2 cellular contexts compared by ENCODE assay signal in genomic region chr17:4881761-4882555, GRCh38.
TF ChIP-seq lines count a peak whose summit lies in the region.

No MANE protein-coding gene starts in this region.

TF ChIP-seq in Ishikawa, 13 proteins besides CTCF, POLR2A, EP300 and RAD21:
- TF ChIP-seq, protein P1, sequence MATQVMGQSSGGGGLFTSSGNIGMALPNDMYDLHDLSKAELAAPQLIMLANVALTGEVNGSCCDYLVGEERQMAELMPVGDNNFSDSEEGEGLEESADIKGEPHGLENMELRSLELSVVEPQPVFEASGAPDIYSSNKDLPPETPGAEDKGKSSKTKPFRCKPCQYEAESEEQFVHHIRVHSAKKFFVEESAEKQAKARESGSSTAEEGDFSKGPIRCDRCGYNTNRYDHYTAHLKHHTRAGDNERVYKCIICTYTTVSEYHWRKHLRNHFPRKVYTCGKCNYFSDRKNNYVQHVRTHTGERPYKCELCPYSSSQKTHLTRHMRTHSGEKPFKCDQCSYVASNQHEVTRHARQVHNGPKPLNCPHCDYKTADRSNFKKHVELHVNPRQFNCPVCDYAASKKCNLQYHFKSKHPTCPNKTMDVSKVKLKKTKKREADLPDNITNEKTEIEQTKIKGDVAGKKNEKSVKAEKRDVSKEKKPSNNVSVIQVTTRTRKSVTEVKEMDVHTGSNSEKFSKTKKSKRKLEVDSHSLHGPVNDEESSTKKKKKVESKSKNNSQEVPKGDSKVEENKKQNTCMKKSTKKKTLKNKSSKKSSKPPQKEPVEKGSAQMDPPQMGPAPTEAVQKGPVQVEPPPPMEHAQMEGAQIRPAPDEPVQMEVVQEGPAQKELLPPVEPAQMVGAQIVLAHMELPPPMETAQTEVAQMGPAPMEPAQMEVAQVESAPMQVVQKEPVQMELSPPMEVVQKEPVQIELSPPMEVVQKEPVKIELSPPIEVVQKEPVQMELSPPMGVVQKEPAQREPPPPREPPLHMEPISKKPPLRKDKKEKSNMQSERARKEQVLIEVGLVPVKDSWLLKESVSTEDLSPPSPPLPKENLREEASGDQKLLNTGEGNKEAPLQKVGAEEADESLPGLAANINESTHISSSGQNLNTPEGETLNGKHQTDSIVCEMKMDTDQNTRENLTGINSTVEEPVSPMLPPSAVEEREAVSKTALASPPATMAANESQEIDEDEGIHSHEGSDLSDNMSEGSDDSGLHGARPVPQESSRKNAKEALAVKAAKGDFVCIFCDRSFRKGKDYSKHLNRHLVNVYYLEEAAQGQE (IDR thresholded peaks at IDR 0.05; ENCODE audit: low read depth), result no peak
- TF ChIP-seq NFIC (IDR thresholded peaks at IDR 0.05), result no peak

TF ChIP-seq in K562, 482 proteins besides CTCF, POLR2A, EP300 and RAD21:
- no peak for TF ChIP-seq ZSCAN29 (IDR thresholded peaks at IDR 0.05)
- 0 out of 2 replicates have a peak, but pooled peaks have one; percentile 11 for TF ChIP-seq RB1 (IDR thresholded peaks at IDR 0.05; ENCODE audit: low read depth)
- TF ChIP-seq CC2D1A (IDR thresholded peaks at IDR 0.05), result 0 out of 2 replicates have a peak, but pooled peaks have one; percentile 46
- 0 out of 2 replicates have a peak, but pooled peaks have one; percentile 2 for TF ChIP-seq ZNF316 (IDR thresholded peaks at IDR 0.05)
- TF ChIP-seq, protein P2, sequence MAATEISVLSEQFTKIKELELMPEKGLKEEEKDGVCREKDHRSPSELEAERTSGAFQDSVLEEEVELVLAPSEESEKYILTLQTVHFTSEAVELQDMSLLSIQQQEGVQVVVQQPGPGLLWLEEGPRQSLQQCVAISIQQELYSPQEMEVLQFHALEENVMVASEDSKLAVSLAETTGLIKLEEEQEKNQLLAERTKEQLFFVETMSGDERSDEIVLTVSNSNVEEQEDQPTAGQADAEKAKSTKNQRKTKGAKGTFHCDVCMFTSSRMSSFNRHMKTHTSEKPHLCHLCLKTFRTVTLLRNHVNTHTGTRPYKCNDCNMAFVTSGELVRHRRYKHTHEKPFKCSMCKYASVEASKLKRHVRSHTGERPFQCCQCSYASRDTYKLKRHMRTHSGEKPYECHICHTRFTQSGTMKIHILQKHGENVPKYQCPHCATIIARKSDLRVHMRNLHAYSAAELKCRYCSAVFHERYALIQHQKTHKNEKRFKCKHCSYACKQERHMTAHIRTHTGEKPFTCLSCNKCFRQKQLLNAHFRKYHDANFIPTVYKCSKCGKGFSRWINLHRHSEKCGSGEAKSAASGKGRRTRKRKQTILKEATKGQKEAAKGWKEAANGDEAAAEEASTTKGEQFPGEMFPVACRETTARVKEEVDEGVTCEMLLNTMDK (IDR thresholded peaks at IDR 0.05; ENCODE audit: borderline replicate concordance, insufficient read depth, low read depth, low read length, poor library complexity, severe bottlenecking), result peak; percentile 84
- peak; percentile 48; the same call in 1 of the 2 replicates for TF ChIP-seq CTBP1 (IDR thresholded peaks at IDR 0.05; ENCODE audit: borderline replicate concordance)
- TF ChIP-seq MIER1 (IDR thresholded peaks at IDR 0.05; ENCODE audit: low read depth), result no peak
- TF ChIP-seq ZBTB11 (CRISPR knock-in tag; IDR thresholded peaks at IDR 0.05), result no peak
- TF ChIP-seq ZKSCAN8 (CRISPR knock-in tag; IDR thresholded peaks at IDR 0.05), result 0 out of 2 replicates have a peak, but pooled peaks have one; percentile 30
- TF ChIP-seq DEAF1 (CRISPR knock-in tag; IDR thresholded peaks at IDR 0.05), result 0 out of 2 replicates have a peak, but pooled peaks have one; percentile 21
- peak; percentile 86 for TF ChIP-seq ZEB2 (IDR thresholded peaks at IDR 0.05)
- 0 out of 2 replicates have a peak, but pooled peaks have one; percentile 28 for TF ChIP-seq MAFG (tag; conservative IDR thresholded peaks at IDR 0.05)
- TF ChIP-seq ZNF764 (CRISPR knock-in tag; IDR thresholded peaks at IDR 0.05; ENCODE audit: low read depth), result no peak
- 0 out of 4 replicates have a peak, but pooled peaks of 1 of the 2 experiments have one; percentile 31 for TF ChIP-seq MNT (conservative IDR thresholded peaks at IDR 0.05)
- TF ChIP-seq C11orf30 (IDR thresholded peaks at IDR 0.05; ENCODE audit: low read depth), result peak; percentile 33; the same call in 1 of the 2 replicates
- TF ChIP-seq SMC3 (conservative IDR thresholded peaks at IDR 0.05; ENCODE audit: insufficient read depth, low read depth, low read length), result peak; percentile 73
